ENCODE assay signal across 8 cellular contexts in genomic region chr11:62340269-62340901, GRCh38. TPM values are rescaled to one million over a fixed set of nuclear protein-coding genes. Genes with fewer than 3 reads are reported as not detected.
DNase-seq lines count a peak whose midpoint lies in the region; ATAC-seq, FAIRE-seq and TF ChIP-seq lines count a peak whose summit lies in the region.

No MANE protein-coding gene starts in this region.

- WGBS in spleen, 5 donors: 51 to 73% (median 59%) methylated on average over 6 of the region's 6 CpGs

- no peaks in the 10 kb centered on the region for H3K9me3 Mint-ChIP-seq in T-cell

- peak overlapping the region in 1 of 3 donors; percentile 13 for H3K4me3 Mint-ChIP-seq in T-cell

- no peaks in the 10 kb centered on the region for H3K36me3 ChIP-seq in spleen

- H3K4me3 ChIP-seq in astrocyte of the cerebellum (ENCODE audit: low read depth, low read length) (no peak overlapping the region), spleen (peak overlapping the region in 1 of 8 donors; percentile 1)

- H3K4me1 Mint-ChIP-seq in T-cell: peaks cover 9 to 18% (median 9%) of the 10 kb centered on the region in 3 donors

- DNase-seq in D721Med (ENCODE audit: insufficient read length, low spot score): no peak
- DNase-seq in KBM-7: peak; percentile 43
- DNase-seq in T-cell: peak; percentile 13 to 65 (median 48)
- peak; percentile 20 for DNase-seq in astrocyte of the cerebellum (ENCODE audit: low read depth)
- DNase-seq in hypothalamus (lab: John Stamatoyannopoulos, UW): peak in 48 of 51 donors; percentile 5 to 89 (median 42)
- DNase-seq in spleen: peak; percentile 81

- in situ Hi-C loops in KBM-7 (cut with MboI; ENCODE audit: low pct_unique_long_range_greater_than_20kb, low sequenced_read_pairs): no loop called here
- in situ Hi-C loops in astrocyte of the cerebellum (cut with HindIII; ENCODE audit: low sequenced_read_pairs): no loop called here

- H3K9me3 ChIP-seq in spleen: no peaks in the 10 kb centered on the region

- no peak for FAIRE-seq in D721Med (lab: Jason Lieb, UNC)

- peak overlapping the region in 6 of 8 donors; percentile 3 to 52 (median 31) for H3K27ac ChIP-seq in spleen

- peaks cover 0 to 21% of the 10 kb centered on the region in 2 donors for H3K27me3 Mint-ChIP-seq in T-cell

- H3K36me3 Mint-ChIP-seq in T-cell: no peaks in the 10 kb centered on the region

- no peak for TF ChIP-seq POLR2A in spleen (IDR thresholded peaks at IDR 0.05)

- H3K27me3 ChIP-seq in spleen (replicated peaks in 1 of 7): peaks cover 0 to 4% (median 0%) of the 10 kb centered on the region in 7 donors

- H3K27ac Mint-ChIP-seq in T-cell: no peak overlapping the region

- ATAC-seq in T-cell (replicated peaks in 1 of 4) (peak; percentile 41 to 47 (median 45)), HG03095 (IDR thresholded peaks at IDR 0.05; ENCODE audit: unreplicated experiment) (no peak), HG02970 (IDR thresholded peaks at IDR 0.05; ENCODE audit: low FRiP score, unreplicated experiment) (no peak)

- CTCF ChIA-PET in T-cell (lab: Charles Lee): interaction anchor here (0.6 to 1.8 kb wide), 11 partner anchors 10 to 1334 kb away, joined by 3 to 18 read pairs (median 3); no protein-coding TSS in a partner anchor

- intact Hi-C loops in spleen (cut with DNase I; ENCODE audit: low total_unique reads): loop anchor here (5.0 kb wide), 1 partner anchor 37 kb away; no protein-coding TSS in a partner anchor

- H3K4me1 ChIP-seq in spleen: peaks cover 0 to 56% (median 32%) of the 10 kb centered on the region in 6 donors

- TF ChIP-seq CTCF in D721Med (IDR thresholded peaks at IDR 0.05; ENCODE audit: insufficient read depth, missing control alignments) (peak; percentile 42), astrocyte of the cerebellum (IDR thresholded peaks at IDR 0.05; ENCODE audit: low read depth, low read length, missing control alignments) (peak; percentile 87), spleen (IDR thresholded peaks at IDR 0.05 in 8 of 11, conservative IDR thresholded peaks at IDR 0.05 in 3 of 11) (peak; percentile 21 to 77 (median 70))

- POLR2A ChIA-PET in T-cell (lab: Charles Lee): interaction anchor here in 1 of 2 donors (0.6 kb wide), 1 partner anchor 30 kb away, joined by 4 read pairs; no protein-coding TSS in a partner anchor

RNA-seq across cellular contexts. Expression of gene ASRGL1, which starts 3.1 kb away (rescaled TPM):
- total RNA-seq in T-cell: 1 to 10 TPM in 4 of 5 donors, under 1 TPM in 1; 0.88 to 2.6 (median 1.9) TPM
- total RNA-seq in spleen: 10 to 100 TPM in 1 of 7 donors, 1 to 10 TPM in 6; 3.4 to 23.4 (median 8.1) TPM
- 1 to 10 TPM; 2.9 to 4.5 (median 3.1) TPM for polyA plus RNA-seq in spleen

RNA-seq across cellular contexts. Expression of gene SCGB1D4, which starts 41.5 kb away (rescaled TPM):
- total RNA-seq in T-cell (not detected), spleen (not detected)
- not detected for polyA plus RNA-seq in spleen

Comparison
In these comparisons a context has a peak if more than half of its experiments do, and no peak if none do; other contexts are left out.
1. ATAC-seq: peak in T-cell (4 of 4); none in HG03095 (single experiment) and HG02970 (single experiment).
2. Peak in every context shown above with its lines, with median percentiles within 50 percentile points of each other: CTCF ChIP-seq.